Comparison of ENCODE assay signal across 9 cellular contexts in genomic region chr14:50829472-50830043, GRCh38. TPM values are rescaled to one million over a fixed set of nuclear protein-coding genes. Genes with fewer than 3 reads are reported as not detected.
DNase-seq lines count a peak whose midpoint lies in the region; ATAC-seq and TF ChIP-seq lines count a peak whose summit lies in the region.
"Had no signal": no experiment of that assay in that cellular context is flagged by ENCODE, and none has a peak within 500 bp of the region (broad histone marks: within the 10 kb centered on the region; RNA-seq: fewer than 3 reads in every experiment).

No MANE protein-coding gene starts in this region.

- ATAC-seq in activated B cell treated with CpG ODN at 0.5 μM for 24 hours (ENCODE audit: low read depth) (no peak), HG02938 (IDR thresholded peaks at IDR 0.05; ENCODE audit: unreplicated experiment) (no peak), HG03025 (IDR thresholded peaks at IDR 0.05; ENCODE audit: low FRiP score, unreplicated experiment) (no peak)

- POLR2A ChIA-PET in activated B cell treated with CpG ODN at 0.5 μM for 24 hours (lab: Charles Lee): interaction anchor here (0.7 to 7.5 kb wide), 14 partner anchors 8 to 1235 kb away, joined by 3 to 143 read pairs (median 6); partner anchors contain the start of genes DMAC2L, L2HGDH and SAV1

- peak overlapping the region; percentile 85 to 90 for H3K4me3 ChIP-seq in right atrium auricular region
- peak overlapping the region; percentile 78 to 89 (median 78) for H3K4me3 ChIP-seq in skeletal muscle tissue (ENCODE audit: low read length in 3 of 3)

- H3K4me1 ChIP-seq in right atrium auricular region: peaks cover 0 to 37% of the 10 kb centered on the region in 2 donors
- H3K4me1 ChIP-seq in skeletal muscle tissue (ENCODE audit: control insufficient read depth in 3 of 3, insufficient read depth in 3 of 3, low read length in 3 of 3): peaks cover 13 to 35% (median 16%) of the 10 kb centered on the region in 3 donors

- H3K27me3 Mint-ChIP-seq in activated T-cell treated with anti-CD3 and anti-CD28 coated beads, Interleukin-2, amount 50 U/mL, for 24 hours: no peaks in the 10 kb centered on the region
- H3K27me3 Mint-ChIP-seq in activated B cell treated with CpG ODN at 0.5 μM for 24 hours: no peaks in the 10 kb centered on the region

- H3K4me1 Mint-ChIP-seq in activated T-cell treated with anti-CD3 and anti-CD28 coated beads, Interleukin-2, amount 50 U/mL, for 24 hours (ENCODE audit: low read depth): peaks cover 74% of the 10 kb centered on the region
- H3K4me1 Mint-ChIP-seq in activated B cell treated with CpG ODN at 0.5 μM for 24 hours: peaks cover 74% of the 10 kb centered on the region

- H3K27me3 ChIP-seq in right atrium auricular region (no peaks in the 10 kb centered on the region), skeletal muscle tissue (ENCODE audit: control insufficient read depth in 3 of 3, insufficient read depth in 3 of 3, low read length in 3 of 3) (no peaks in the 10 kb centered on the region)
- H3K27me3 ChIP-seq: adrenal gland had no signal

- TF ChIP-seq CTCF in activated B cell treated with CpG ODN at 0.5 μM for 24 hours (IDR thresholded peaks at IDR 0.05) (no peak), right atrium auricular region (IDR thresholded peaks at IDR 0.05) (no peak)

- intact Hi-C loops in activated B cell treated with CpG ODN at 0.5 μM for 24 hours (cut with micrococcal nuclease): loop anchor here (1.0 to 10.0 kb wide), 9 partner anchors 7 to 1195 kb away; partner anchors contain the start of genes DMAC2L, DNAAF2 and L2HGDH

- peak overlapping the region; percentile 62 to 82 (median 75) for H3K9ac ChIP-seq in skeletal muscle tissue (ENCODE audit: low read depth in 1 of 3, low read length in 3 of 3)

- no peaks in the 10 kb centered on the region for H3K9me3 Mint-ChIP-seq in activated T-cell treated with anti-CD3 and anti-CD28 coated beads, Interleukin-2, amount 50 U/mL, for 24 hours
- H3K9me3 Mint-ChIP-seq in activated B cell treated with CpG ODN at 0.5 μM for 24 hours: no peaks in the 10 kb centered on the region

- peaks cover 24% of the 10 kb centered on the region for H3K36me3 Mint-ChIP-seq in activated T-cell treated with anti-CD3 and anti-CD28 coated beads, Interleukin-2, amount 50 U/mL, for 24 hours (ENCODE audit: low read depth)
- H3K36me3 Mint-ChIP-seq in activated B cell treated with CpG ODN at 0.5 μM for 24 hours (ENCODE audit: low read depth): peaks cover 41% of the 10 kb centered on the region

- H3K36me3 ChIP-seq in right atrium auricular region (no peaks in the 10 kb centered on the region), skeletal muscle tissue (ENCODE audit: control insufficient read depth in 3 of 3, insufficient read depth in 3 of 3, low read length in 3 of 3) (no peaks in the 10 kb centered on the region)
- H3K36me3 ChIP-seq: adrenal gland had no signal

- DNase-seq in activated T-cell treated with anti-CD3 and anti-CD28 coated beads, Interleukin-2, amount 50 U/mL, for 24 hours: no peak
- no peak for DNase-seq in activated T-cell treated with anti-CD3 and anti-CD28 coated beads, Interleukin-2, amount 50 U/mL, for 1 hour
- DNase-seq in activated B cell treated with CpG ODN at 0.5 μM for 24 hours (no peak), right atrium auricular region (ENCODE audit: low spot score) (no peak)
- DNase-seq in stimulated activated CD4-positive, alpha-beta T cell treated with anti-CD3 and anti-CD28 coated beads, Interleukin-15, amount 100 ng/mL, for 24 hours: no peak

- H3K27ac ChIP-seq in right atrium auricular region (peak overlapping the region; percentile 83 to 96), skeletal muscle tissue (ENCODE audit: low read depth, low read length) (peak overlapping the region; percentile 21)

- H3K9me3 ChIP-seq in right atrium auricular region (no peaks in the 10 kb centered on the region), skeletal muscle tissue (ENCODE audit: control insufficient read depth in 3 of 3, low read length in 3 of 3) (no peaks in the 10 kb centered on the region)
- H3K9me3 ChIP-seq: adrenal gland had no signal

- peak overlapping the region; percentile 81 for H3K27ac Mint-ChIP-seq in activated T-cell treated with anti-CD3 and anti-CD28 coated beads, Interleukin-2, amount 50 U/mL, for 24 hours
- peak overlapping the region; percentile 93 for H3K27ac Mint-ChIP-seq in activated B cell treated with CpG ODN at 0.5 μM for 24 hours

- CTCF ChIA-PET in activated B cell treated with CpG ODN at 0.5 μM for 24 hours (lab: Charles Lee): interaction anchor here (0.9 to 6.1 kb wide), 5 partner anchors 17 to 56 kb away, joined by 3 to 47 read pairs (median 21); no protein-coding TSS in a partner anchor

- peak overlapping the region; percentile 86 for H3K4me3 Mint-ChIP-seq in activated T-cell treated with anti-CD3 and anti-CD28 coated beads, Interleukin-2, amount 50 U/mL, for 24 hours
- peak overlapping the region; percentile 93 for H3K4me3 Mint-ChIP-seq in activated B cell treated with CpG ODN at 0.5 μM for 24 hours

RNA-seq across cellular contexts. Expression of gene NIN, which starts 1.4 kb away (rescaled TPM):
- 145 and 156 TPM in 2 replicates for total RNA-seq in activated B cell treated with CpG ODN at 0.5 μM for 24 hours
- 10 to 100 TPM; 30.1 to 49.7 TPM for total RNA-seq in right atrium auricular region
- total RNA-seq in skeletal muscle tissue: 24.0 TPM

RNA-seq across cellular contexts. Expression of gene ABHD12B, which starts 42.3 kb away (rescaled TPM):
- total RNA-seq in activated B cell treated with CpG ODN at 0.5 μM for 24 hours: not detected in 2 replicates
- under 1 TPM in 1 of 2 donors, not detected in 1; 0.83 TPM for total RNA-seq in right atrium auricular region
- not detected for total RNA-seq in skeletal muscle tissue
